ENCODE assay signal across 8 cellular contexts in genomic region chr14:105414456-105415371, GRCh38. TPM values are rescaled to one million over a fixed set of nuclear protein-coding genes. Genes with fewer than 3 reads are reported as not detected.
DNase-seq lines count a peak whose midpoint lies in the region; ATAC-seq and TF ChIP-seq lines count a peak whose summit lies in the region.

No MANE protein-coding gene starts in this region.

- ATAC-seq in lung (ENCODE audit: insufficient read depth, low FRiP score) (peak; percentile 83), HG02610 (IDR thresholded peaks at IDR 0.05; ENCODE audit: unreplicated experiment) (no peak)

- H3K27me3 ChIP-seq in H7 (ENCODE audit: control insufficient read depth, insufficient read depth, low read length) (peaks cover 40% of the 10 kb centered on the region), lung (ENCODE audit: control insufficient read depth, insufficient read depth) (no peaks in the 10 kb centered on the region)

- H3K4me3 ChIP-seq in H7 (ENCODE audit: insufficient read depth, low read depth, low read length) (peak overlapping the region; percentile 53), lung (peak overlapping the region; percentile 43)

- peak overlapping the region in 1 of 2 donors; percentile 74 for H3K27ac ChIP-seq in lung (ENCODE audit: low read depth in 1 of 2, low read length in 1 of 2)

- DNase-seq in DMS 273 (lab: John Stamatoyannopoulos, UW; ENCODE audit: unreplicated experiment): peak; percentile 92
- peak; percentile 94 for DNase-seq in H7
- peak; percentile 77 for DNase-seq in NCI-H2107 (lab: John Stamatoyannopoulos, UW)
- peak; percentile 66 to 70 for DNase-seq in activated CD4-positive, alpha-beta T cell treated with anti-CD3 and anti-CD28 coated beads, Interleukin-2, amount 50 U/mL, for 48 hours
- peak; percentile 38 for DNase-seq in effector CD4-positive, alpha-beta T cell
- peak; percentile 55 for DNase-seq in lung (ENCODE audit: low spot score)
- peak; percentile 57 to 70 for DNase-seq in stimulated activated CD4-positive, alpha-beta T cell treated with anti-CD3 and anti-CD28 coated beads, Interleukin-4, amount 100 ng/mL, for 4 hours

- 6 to 11% methylated on average over 79 of the region's 79 CpGs for WGBS in lung, 2 donors

- peak; percentile 33 for TF ChIP-seq CTCF in lung (IDR thresholded peaks at IDR 0.05; ENCODE audit: control extremely low read depth, extremely low read depth)

- no peaks in the 10 kb centered on the region for H3K36me3 ChIP-seq in H7 (replicated peaks; ENCODE audit: control insufficient read depth, insufficient read depth, low read length)
- no peaks in the 10 kb centered on the region for H3K36me3 ChIP-seq in lung (ENCODE audit: control insufficient read depth in 2 of 2, insufficient read depth in 2 of 2, low read length in 2 of 2)

- H3K9me3 ChIP-seq in lung (ENCODE audit: control insufficient read depth in 2 of 2, insufficient read depth in 1 of 2, low read length in 1 of 2): peaks cover 0 to 3% of the 10 kb centered on the region in 2 donors

- H3K4me1 ChIP-seq in lung (ENCODE audit: control insufficient read depth in 2 of 2, insufficient read depth in 2 of 2, low read length in 2 of 2): peaks cover 0 to 14% of the 10 kb centered on the region in 2 donors

RNA-seq across cellular contexts. Expression of gene MTA1, which starts 4.9 kb away (rescaled TPM):
- 120 and 160 TPM in 2 replicates for total RNA-seq in H7 (2014; rRNA removed; shearing (Covaris generic))
- total RNA-seq in lung: 100 to 1,000 TPM in 1 of 2 donors, 10 to 100 TPM in 1; 64.7 to 113 TPM
- polyA plus RNA-seq in lung: 10 to 100 TPM; 40.2 to 62.6 TPM

RNA-seq across cellular contexts. Expression of gene TEX22, which starts 16.4 kb away (rescaled TPM):
- total RNA-seq in H7 (2014; rRNA removed; shearing (Covaris generic)): 0.42 and 1.1 TPM in 2 replicates
- total RNA-seq in lung: 1 to 10 TPM in 1 of 2 donors, under 1 TPM in 1; 0.40 to 2.1 TPM
- under 1 TPM; 0.17 to 0.18 TPM for polyA plus RNA-seq in lung

RNA-seq across cellular contexts. Expression of gene CRIP2, which starts 59.9 kb away (rescaled TPM):
- total RNA-seq in H7 (2014; rRNA removed; shearing (Covaris generic)): 3.7 and 8.7 TPM in 2 replicates
- 100 to 1,000 TPM; 135 to 267 TPM for total RNA-seq in lung
- polyA plus RNA-seq in lung: 100 to 1,000 TPM; 194 to 216 TPM

Comparison
In these comparisons a context has a peak if more than half of its experiments do, and no peak if none do; other contexts are left out.
1. DNase-seq: peak in every context shown above with its lines; median percentile 94 in H7; 92 in DMS 273; 77 in NCI-H2107; 68 in activated CD4-positive, alpha-beta T cell treated with anti-CD3 and anti-CD28 coated beads, Interleukin-2, amount 50 U/mL, for 48 hours; 64 in stimulated activated CD4-positive, alpha-beta T cell treated with anti-CD3 and anti-CD28 coated beads, Interleukin-4, amount 100 ng/mL, for 4 hours; 55 in lung; 38 in effector CD4-positive, alpha-beta T cell.
2. RNA of gene CRIP2, which starts 59.9 kb away (total RNA-seq): 135 to 267 TPM in lung; 3.7 to 8.7 TPM in H7; every median in the first group is over 10 times any median in the second.